25 cellular contexts compared by ENCODE assay signal in genomic region chr15:52324109-52324508, GRCh38.
"Had no signal": no experiment of that assay in that cellular context is flagged by ENCODE, and none has a peak within 500 bp of the region (broad histone marks: within the 10 kb centered on the region; RNA-seq: fewer than 3 reads in every experiment).

No MANE protein-coding gene starts in this region.

- H3K4me3 ChIP-seq: left ventricle myocardium inferior, lung, mucosa of descending colon, ovary, right atrium auricular region, right lobe of liver, smooth muscle cell, stomach, testis, thyroid gland, transverse colon, upper lobe of left lung, vagina had no signal

- H3K27ac ChIP-seq: left ventricle myocardium inferior, ovary, right atrium auricular region, right lobe of liver, stomach, testis, thyroid gland, transverse colon, upper lobe of left lung, vagina had no signal

- H3K4me3 Mint-ChIP-seq: memory B cell; naive thymus-derived CD4-positive, alpha-beta T cell; natural killer cell treated with Interleukin-12 subunit alpha and Interleukin-12 subunit beta and Interleukin-15 and Interleukin-18, amount 100 ng/mL, for 72 hours; stimulated activated naive B cell treated with anti-CD40 and anti-IgM and Interleukin-4, amounts not matched to agents 10 μg/mL and 1 μg/mL and 100 μg/mL, for 72 hours had no signal

- H3K4me1 Mint-ChIP-seq: memory B cell; naive thymus-derived CD4-positive, alpha-beta T cell; stimulated activated naive B cell treated with anti-CD40 and anti-IgM and Interleukin-4, amounts not matched to agents 10 μg/mL and 1 μg/mL and 100 μg/mL, for 72 hours had no signal

- H3K27me3 Mint-ChIP-seq: memory B cell; naive thymus-derived CD4-positive, alpha-beta T cell; natural killer cell treated with Interleukin-12 subunit alpha and Interleukin-12 subunit beta and Interleukin-15 and Interleukin-18, amount 100 ng/mL, for 72 hours; progenitor cell of endocrine pancreas; stimulated activated naive B cell treated with anti-CD40 and anti-IgM and Interleukin-4, amounts not matched to agents 10 μg/mL and 1 μg/mL and 100 μg/mL, for 72 hours had no signal

- H3K27ac Mint-ChIP-seq: memory B cell; natural killer cell treated with Interleukin-12 subunit alpha and Interleukin-12 subunit beta and Interleukin-15 and Interleukin-18, amount 100 ng/mL, for 72 hours; progenitor cell of endocrine pancreas; stimulated activated naive B cell treated with anti-CD40 and anti-IgM and Interleukin-4, amounts not matched to agents 10 μg/mL and 1 μg/mL and 100 μg/mL, for 72 hours had no signal

- H3K27me3 ChIP-seq: ovary, right atrium auricular region, right lobe of liver, stomach, testis, thyroid gland, transverse colon, upper lobe of left lung, vagina had no signal

- DNase-seq: islet precursor cell; left ventricle myocardium inferior; midbrain; mucosa of descending colon; naive thymus-derived CD4-positive, alpha-beta T cell; ovary; right lobe of liver; stimulated activated CD4-positive, alpha-beta T cell treated with anti-CD3 and anti-CD28 coated beads, Interleukin-1b, Interleukin-23, amount 100 ng/mL, for 48 hours; stimulated activated CD4-positive, alpha-beta T cell treated with anti-CD3 and anti-CD28 coated beads, Interleukin-2, amount 100 ng/mL, for 48 hours; stimulated activated CD4-positive, alpha-beta T cell treated with anti-CD3 and anti-CD28 coated beads, Interleukin-4, amount 100 ng/mL, for 4 hours; stimulated activated CD8-positive, alpha-beta memory T cell treated with anti-CD3 and anti-CD28 coated beads, Interleukin-4, amount 100 ng/mL, for 48 hours; stimulated activated naive B cell treated with anti-CD40 and anti-IgM and Interleukin-4, amounts not matched to agents 10 μg/mL and 1 μg/mL and 100 μg/mL, for 72 hours; stimulated activated naive CD8-positive, alpha-beta T cell treated with anti-CD3 and anti-CD28 coated beads, Interleukin-15, Interleukin-2, amounts not matched to agents 100 U/mL and 50 U/mL, for 24 hours; stomach; testis; thyroid gland; transverse colon had no signal

- ATAC-seq: mucosa of descending colon; naive thymus-derived CD4-positive, alpha-beta T cell; natural killer cell treated with Interleukin-12 subunit alpha and Interleukin-12 subunit beta and Interleukin-15 and Interleukin-18, amount 100 ng/mL, for 72 hours; right lobe of liver; stimulated activated naive B cell treated with anti-CD40 and anti-IgM and Interleukin-4, amounts not matched to agents 10 μg/mL and 1 μg/mL and 100 μg/mL, for 72 hours; stimulated activated naive CD8-positive, alpha-beta T cell treated with anti-CD3 and anti-CD28 coated beads, Interleukin-15, Interleukin-2, amounts not matched to agents 100 U/mL and 50 U/mL, for 24 hours had no signal

- H3K9me3 Mint-ChIP-seq: memory B cell; natural killer cell treated with Interleukin-12 subunit alpha and Interleukin-12 subunit beta and Interleukin-15 and Interleukin-18, amount 100 ng/mL, for 72 hours; stimulated activated naive B cell treated with anti-CD40 and anti-IgM and Interleukin-4, amounts not matched to agents 10 μg/mL and 1 μg/mL and 100 μg/mL, for 72 hours had no signal
